Comparison of ENCODE assay signal across 8 cellular contexts in genomic region chr1:183417691-183418491, GRCh38. TPM values are rescaled to one million over a fixed set of nuclear protein-coding genes. Genes with fewer than 3 reads are reported as not detected.
DNase-seq lines count a peak whose midpoint lies in the region; ATAC-seq and TF ChIP-seq lines count a peak whose summit lies in the region.

TSS of gene NMNAT2 (minus strand) at chr1:183418380. CDS start at chr1:183418267, 113 bp downstream.

- intact Hi-C loops in left cardiac atrium (cut with DNase I), result no loop called here
- intact Hi-C loops in posterior cingulate gyrus (cut with DNase I), result no loop called here

- POLR2A ChIA-PET in AG04450 (lab: Yijun Ruan, JAX), result interaction anchor here (0.7 kb wide), 1 partner anchor 527 kb away, joined by 10 read pairs; no protein-coding TSS in a partner anchor
- POLR2A ChIA-PET in activated CD8-positive, alpha-beta T cell treated with anti-CD3 and anti-CD28 coated beads, Interleukin-2, amount 10 ng/mL, durations not matched to agents 7 days and 5 days (lab: Charles Lee), result no interaction called here

- H3K27ac Mint-ChIP-seq in activated CD8-positive, alpha-beta T cell treated with anti-CD3 and anti-CD28 coated beads, Interleukin-2, amount 10 ng/mL, durations not matched to agents 7 days and 5 days, result no peak within 1 kb of the TSS
- no peak within 1 kb of the TSS for H3K27ac Mint-ChIP-seq in T-helper 2 cell treated with Interferon-gamma antibody and Interleukin-4, amounts not matched to agents 5 μg/mL and 100 μg/mL, for 36 hours

- TF ChIP-seq CTCF in AG04450 (IDR thresholded peaks at IDR 0.05; ENCODE audit: low read depth, low read length), result no peak

- H3K4me3 ChIP-seq in AG04450 (ENCODE audit: low read depth, low read length), result peak within 1 kb of the TSS; percentile 45
- peak within 1 kb of the TSS; percentile 75 for H3K4me3 ChIP-seq in HUES48 (ENCODE audit: low read depth, low read length)

- peaks cover 19% of the 10 kb centered on the region for H3K4me1 Mint-ChIP-seq in activated CD8-positive, alpha-beta T cell treated with anti-CD3 and anti-CD28 coated beads, Interleukin-2, amount 10 ng/mL, durations not matched to agents 7 days and 5 days (ENCODE audit: low read depth)
- peaks cover 8% of the 10 kb centered on the region for H3K4me1 Mint-ChIP-seq in T-helper 2 cell treated with Interferon-gamma antibody and Interleukin-4, amounts not matched to agents 5 μg/mL and 100 μg/mL, for 36 hours (ENCODE audit: low read depth)

- no peak within 1 kb of the TSS for H3K9ac ChIP-seq in HUES48 (ENCODE audit: low read depth, low read length)

- no peaks in the 10 kb centered on the region for H3K9me3 Mint-ChIP-seq in activated CD8-positive, alpha-beta T cell treated with anti-CD3 and anti-CD28 coated beads, Interleukin-2, amount 10 ng/mL, durations not matched to agents 7 days and 5 days (ENCODE audit: insufficient read depth)
- H3K9me3 Mint-ChIP-seq in T-helper 2 cell treated with Interferon-gamma antibody and Interleukin-4, amounts not matched to agents 5 μg/mL and 100 μg/mL, for 36 hours, result no peaks in the 10 kb centered on the region

- CTCF ChIA-PET in AG04450 (lab: Charles Lee), result interaction anchor here (0.7 kb wide), 1 partner anchor 824 kb away, joined by 7 read pairs; no protein-coding TSS in a partner anchor
- CTCF ChIA-PET in activated CD8-positive, alpha-beta T cell treated with anti-CD3 and anti-CD28 coated beads, Interleukin-2, amount 10 ng/mL, durations not matched to agents 7 days and 5 days (lab: Charles Lee), result no interaction called here

- H3K27me3 ChIP-seq in AG04450 (ENCODE audit: control insufficient read depth, insufficient read depth, low read length) (peaks cover 36% of the 10 kb centered on the region), HUES48 (ENCODE audit: control insufficient read depth, insufficient read depth, low read length) (peaks cover 32% of the 10 kb centered on the region)

- H3K4me1 ChIP-seq in HUES48 (ENCODE audit: control insufficient read depth, insufficient read depth, low read length), result peaks cover 15% of the 10 kb centered on the region

- peaks cover 54% of the 10 kb centered on the region for H3K27me3 Mint-ChIP-seq in activated CD8-positive, alpha-beta T cell treated with anti-CD3 and anti-CD28 coated beads, Interleukin-2, amount 10 ng/mL, durations not matched to agents 7 days and 5 days (ENCODE audit: low read depth)
- peaks cover 57% of the 10 kb centered on the region for H3K27me3 Mint-ChIP-seq in T-helper 2 cell treated with Interferon-gamma antibody and Interleukin-4, amounts not matched to agents 5 μg/mL and 100 μg/mL, for 36 hours (ENCODE audit: low read depth)

- ATAC-seq in activated CD8-positive, alpha-beta T cell treated with anti-CD3 and anti-CD28 coated beads, Interleukin-2, amount 10 ng/mL, durations not matched to agents 7 days and 5 days, result no peak
- ATAC-seq in left cardiac atrium, result peak; percentile 70 to 77
- ATAC-seq in HG02870 (IDR thresholded peaks at IDR 0.05; ENCODE audit: unreplicated experiment), result no peak

- H3K36me3 ChIP-seq in HUES48 (ENCODE audit: control insufficient read depth, insufficient read depth, low read length), result no peaks in the 10 kb centered on the region

- DNase-seq in AG04450 (ENCODE audit: low read depth, low spot score) (no peak), left cardiac atrium (peak; percentile 40), posterior cingulate gyrus (peak; percentile 24 to 97 (median 79)), LoVo (ENCODE audit: low spot score) (no peak)
- no peak for DNase-seq in activated CD8-positive, alpha-beta T cell treated with anti-CD3 and anti-CD28 coated beads, Interleukin-2, amount 10 ng/mL, durations not matched to agents 7 days and 5 days
- DNase-seq in T-helper 2 cell treated with Interferon-gamma antibody and Interleukin-4, amounts not matched to agents 5 μg/mL and 100 μg/mL, for 36 hours (ENCODE audit: low spot score), result no peak

- peak within 1 kb of the TSS; percentile 15 for H3K4me3 Mint-ChIP-seq in activated CD8-positive, alpha-beta T cell treated with anti-CD3 and anti-CD28 coated beads, Interleukin-2, amount 10 ng/mL, durations not matched to agents 7 days and 5 days
- H3K4me3 Mint-ChIP-seq in T-helper 2 cell treated with Interferon-gamma antibody and Interleukin-4, amounts not matched to agents 5 μg/mL and 100 μg/mL, for 36 hours, result no peak within 1 kb of the TSS

- H3K27ac ChIP-seq in AG04450 (ENCODE audit: low read depth, low read length), result no peak within 1 kb of the TSS
- no peak within 1 kb of the TSS for H3K27ac ChIP-seq in HUES48 (ENCODE audit: low read depth, low read length)

- peaks cover 12% of the 10 kb centered on the region; the same call in 1 of the 2 replicates for H3K9me3 ChIP-seq in AG04450 (ENCODE audit: control insufficient read depth, insufficient read depth, low read length)
- H3K9me3 ChIP-seq in HUES48 (ENCODE audit: control insufficient read depth, insufficient read depth, low read length), result no peaks in the 10 kb centered on the region

- H3K36me3 Mint-ChIP-seq in activated CD8-positive, alpha-beta T cell treated with anti-CD3 and anti-CD28 coated beads, Interleukin-2, amount 10 ng/mL, durations not matched to agents 7 days and 5 days (ENCODE audit: low read depth), result no peaks in the 10 kb centered on the region
- H3K36me3 Mint-ChIP-seq in T-helper 2 cell treated with Interferon-gamma antibody and Interleukin-4, amounts not matched to agents 5 μg/mL and 100 μg/mL, for 36 hours (ENCODE audit: low read depth), result peaks cover 2% of the 10 kb centered on the region

RNA-seq across cellular contexts. Expression of gene NMNAT2, which starts in this region (rescaled TPM):
- 0.16 and 0.19 TPM in 2 replicates for polyA plus RNA-seq in AG04450 (2011; rRNA removed)
- polyA minus RNA-seq in AG04450 (2011; rRNA and poly(A)+ RNA removed), result 0.28 and 0.43 TPM in 2 replicates
- not detected for total RNA-seq in activated CD8-positive, alpha-beta T cell treated with anti-CD3 and anti-CD28 coated beads, Interleukin-2, amount 10 ng/mL, durations not matched to agents 7 days and 5 days
- 10 to 100 TPM; 23.3 to 33.8 TPM for total RNA-seq in left cardiac atrium

Comparison
In these comparisons a context has a peak if more than half of its experiments do, and no peak if none do; other contexts are left out.
1. RNA of gene NMNAT2 (total RNA-seq): 23.3 to 33.8 TPM in left cardiac atrium; not detected in activated CD8-positive, alpha-beta T cell treated with anti-CD3 and anti-CD28 coated beads, Interleukin-2, amount 10 ng/mL, durations not matched to agents 7 days and 5 days; every median in the first group is over 10 times any median in the second.
2. DNase-seq: peak in left cardiac atrium (single experiment) and posterior cingulate gyrus (10 of 10); none in AG04450 (single experiment), activated CD8-positive, alpha-beta T cell treated with anti-CD3 and anti-CD28 coated beads, Interleukin-2, amount 10 ng/mL, durations not matched to agents 7 days and 5 days (single experiment), T-helper 2 cell treated with Interferon-gamma antibody and Interleukin-4, amounts not matched to agents 5 μg/mL and 100 μg/mL, for 36 hours (single experiment) and LoVo (single experiment).
3. ATAC-seq: peak in left cardiac atrium (2 of 2); none in activated CD8-positive, alpha-beta T cell treated with anti-CD3 and anti-CD28 coated beads, Interleukin-2, amount 10 ng/mL, durations not matched to agents 7 days and 5 days (single experiment) and HG02870 (single experiment).